Comparison of ENCODE assay signal across 8 cellular contexts in genomic region chr2:112644933-112645395, GRCh38. TPM values are rescaled to one million over a fixed set of nuclear protein-coding genes. Genes with fewer than 3 reads are reported as not detected.
DNase-seq lines count a peak whose midpoint lies in the region; ATAC-seq lines count a peak whose summit lies in the region.

No MANE protein-coding gene starts in this region.

- H3K9me3 ChIP-seq in KOPT-K1 (ENCODE audit: insufficient read depth, low read length, poor library complexity, severe bottlenecking) (no peaks in the 10 kb centered on the region), aorta (ENCODE audit: control insufficient read depth, low read length) (no peaks in the 10 kb centered on the region)

- H3K79me2 ChIP-seq in mesendoderm (ENCODE audit: control insufficient read depth, insufficient read depth, low read length) = peaks cover 34% of the 10 kb centered on the region

- no peak overlapping the region for H4K5ac ChIP-seq in mesendoderm (ENCODE audit: low read length)

- H3K56ac ChIP-seq in mesendoderm (ENCODE audit: low read length) = peak overlapping the region; percentile 91

- no peak overlapping the region for H2BK5ac ChIP-seq in mesendoderm (ENCODE audit: low read length)

- DNase-seq in DMS53 treated with DMSO at 0.1 percent for 48 hours (lab: John Stamatoyannopoulos, UW; ENCODE audit: unreplicated experiment) = peak; percentile 57
- no peak for DNase-seq in DMS53 (lab: John Stamatoyannopoulos, UW)
- peak; percentile 75 for DNase-seq in cerebellar cortex (ENCODE audit: low spot score)
- no peak for DNase-seq in mesendoderm
- no peak for DNase-seq in aorta
- no peak for DNase-seq in RKO (ENCODE audit: low spot score)

- no peak overlapping the region for H4K8ac ChIP-seq in mesendoderm (ENCODE audit: low read depth, low read length)

- H3K18ac ChIP-seq in mesendoderm (ENCODE audit: low read length) = peak overlapping the region; percentile 29

- peak; percentile 10 for ATAC-seq in aorta (ENCODE audit: low FRiP score)
- ATAC-seq in GM21367 (IDR thresholded peaks at IDR 0.05; ENCODE audit: unreplicated experiment) = no peak

- H3K9ac ChIP-seq in mesendoderm (ENCODE audit: low read length) = peak overlapping the region; percentile 68

- H3K4ac ChIP-seq in mesendoderm (ENCODE audit: low read depth, low read length) = peak overlapping the region; percentile 6

- H3K27ac ChIP-seq in KOPT-K1 (ENCODE audit: low read depth, low read length, poor library complexity, severe bottlenecking) = peak overlapping the region; percentile 99
- no peak overlapping the region for H3K27ac ChIP-seq in mesendoderm (ENCODE audit: low read depth, low read length)
- H3K27ac ChIP-seq in aorta (ENCODE audit: low read depth in 1 of 2, low read length in 2 of 2) = peak overlapping the region in 1 of 2 donors; percentile 55

- H3K4me2 ChIP-seq in mesendoderm (ENCODE audit: low read length) = peak overlapping the region; percentile 34

- peak overlapping the region; percentile 3 for H2BK120ac ChIP-seq in mesendoderm (ENCODE audit: low read depth, low read length)

- peaks cover 5% of the 10 kb centered on the region for H3K79me1 ChIP-seq in mesendoderm (ENCODE audit: low read length)

- no peak overlapping the region for H3K23ac ChIP-seq in mesendoderm (ENCODE audit: low read length)

- H3K36me3 ChIP-seq in KOPT-K1 (ENCODE audit: insufficient read depth, low read length) (peaks cover 33% of the 10 kb centered on the region), mesendoderm (ENCODE audit: control insufficient read depth, insufficient read depth, low read length) (peaks cover 3% of the 10 kb centered on the region), aorta (ENCODE audit: control insufficient read depth in 1 of 2, insufficient read depth in 2 of 2, low read length in 1 of 2) (peaks cover 0 to 2% of the 10 kb centered on the region in 2 donors)

- H3K4me1 ChIP-seq in mesendoderm (ENCODE audit: control insufficient read depth, low read depth, low read length) (no peaks in the 10 kb centered on the region), aorta (ENCODE audit: control insufficient read depth in 1 of 2, insufficient read depth in 2 of 2, low read length in 2 of 2) (peaks cover 2 to 4% of the 10 kb centered on the region in 2 donors)

- H3K4me3 ChIP-seq in mesendoderm (ENCODE audit: low read length) (peak overlapping the region; percentile 12), aorta (ENCODE audit: low read length in 2 of 2) (peak overlapping the region; percentile 51 to 65)

- H3K27me3 ChIP-seq in mesendoderm (ENCODE audit: insufficient read depth, low read length, poor library complexity) (no peaks in the 10 kb centered on the region), aorta (ENCODE audit: control insufficient read depth in 1 of 2, insufficient read depth in 2 of 2, low read length in 1 of 2) (peaks cover 0 to 2% of the 10 kb centered on the region in 2 donors)

- no peak overlapping the region for H2BK15ac ChIP-seq in mesendoderm (replicated peaks; ENCODE audit: low read depth)

- WGBS in mesendoderm (ENCODE audit: extremely low coverage, insufficient coverage, low lambda C conversion rate) = no CpG with 5 or more reads among the region's 16 CpGs
- WGBS in aorta, 2 donors = 2% methylated on average over 16 of the region's 16 CpGs

- H2AK5ac ChIP-seq in mesendoderm (ENCODE audit: low read length) = no peak overlapping the region

- intact Hi-C loops in aorta (cut with DNase I) = loop anchor here (1.0 to 10.0 kb wide), 3 partner anchors 18 to 61 kb away; partner anchors contain the start of gene CHCHD5 (in 2 of the 2)

RNA-seq across cellular contexts. Expression of gene SLC20A1, which starts 0.8 kb away (rescaled TPM):
- polyA plus RNA-seq in mesendoderm (2013, experiment 1 of 2) = 69.0 TPM
- 68.0 TPM for polyA plus RNA-seq in mesendoderm (2013, experiment 2 of 2)
- 10 to 100 TPM; 51.9 to 82.6 TPM for total RNA-seq in aorta
- 10 to 100 TPM in 1 of 2 donors, 1 to 10 TPM in 1; 7.0 to 19.6 TPM for polyA plus RNA-seq in aorta

Comparison
In these comparisons a context has a peak if more than half of its experiments do, and no peak if none do; other contexts are left out.
1. DNase-seq: peak in DMS53 treated with DMSO at 0.1 percent for 48 hours (single experiment) and cerebellar cortex (single experiment); none in DMS53 (single experiment), mesendoderm (single experiment), aorta (0 of 2) and RKO (single experiment).